In the genomic region with DNA sequence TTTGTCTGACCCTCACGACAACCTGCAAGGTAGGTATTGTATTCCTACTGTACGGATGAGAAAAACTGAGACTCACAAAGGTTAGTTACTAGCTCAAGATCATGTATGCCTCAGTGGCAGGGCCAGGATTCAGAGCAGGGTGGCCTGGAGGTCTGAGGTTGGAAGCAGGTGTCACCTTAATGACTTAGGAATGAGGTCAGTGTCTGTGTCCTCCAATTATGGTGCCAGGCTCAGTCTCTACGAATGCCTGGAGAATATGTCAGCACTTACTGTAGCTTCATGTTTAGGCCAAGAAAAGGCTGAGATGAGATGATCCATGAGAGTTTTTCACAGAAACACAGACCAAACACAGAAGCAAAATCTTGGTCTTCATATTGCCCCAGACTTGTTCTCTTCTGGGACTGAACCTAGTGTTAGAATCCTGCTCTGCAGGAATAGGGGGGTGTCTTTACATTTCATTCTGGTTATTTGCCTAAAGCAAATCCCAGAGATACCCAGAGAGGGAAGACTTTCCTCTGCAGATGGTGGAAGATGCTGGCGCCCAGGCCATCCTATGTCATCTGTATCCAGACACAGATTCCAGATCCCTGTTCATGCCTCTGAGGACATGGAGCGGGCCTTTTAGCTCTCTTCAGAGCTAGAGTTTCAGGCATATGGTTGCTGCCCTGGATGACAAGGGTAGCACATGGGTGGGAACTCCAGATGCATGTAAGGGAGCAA, we compare ENCODE assay signal across 10 cellular contexts. TPM values are rescaled to one million over a fixed set of nuclear protein-coding genes. Genes with fewer than 3 reads are reported as not detected.
A peak's percentile ranks its signal among the peaks of the same experiment; 100 is the strongest.
DNase-seq lines count a peak whose midpoint lies in the region; ATAC-seq and TF ChIP-seq lines count a peak whose summit lies in the region.
"Had no signal": no experiment of that assay in that cellular context is flagged by ENCODE, and none has a peak within 500 bp of the region (broad histone marks: within the 10 kb centered on the region; RNA-seq: fewer than 3 reads in every experiment).

No MANE protein-coding gene starts in this region.

- peak overlapping the region; percentile 82 for H2AK5ac ChIP-seq in mesenchymal stem cell (ENCODE audit: low read length, severe bottlenecking)

- intact Hi-C loops in body of pancreas (cut with DNase I), result no loop called here
- intact Hi-C loops in testis (cut with DNase I; ENCODE audit: low total_unique reads), result no loop called here

- peak overlapping the region; percentile 65 for H4K91ac ChIP-seq in mesenchymal stem cell (ENCODE audit: low read length)

- H3K23ac ChIP-seq in mesenchymal stem cell (ENCODE audit: low read length in 2 of 2), result no peak overlapping the region

- H3K9me3 ChIP-seq in body of pancreas (no peaks in the 10 kb centered on the region), mesenchymal stem cell (ENCODE audit: control insufficient read depth, low read length) (no peaks in the 10 kb centered on the region), testis (no peaks in the 10 kb centered on the region)

- H3K27ac ChIP-seq in body of pancreas (peak overlapping the region; percentile 42 to 82 (median 75)), mesenchymal stem cell (ENCODE audit: low read length, poor library complexity, severe bottlenecking) (peak overlapping the region; percentile 94), testis (peak overlapping the region; percentile 6 to 64)

- TF ChIP-seq CTCF in body of pancreas (IDR thresholded peaks at IDR 0.05) (no peak), testis (IDR thresholded peaks at IDR 0.05) (no peak)

- H3K4me1 ChIP-seq in body of pancreas (peaks cover 36% of the 10 kb centered on the region), mesenchymal stem cell (ENCODE audit: control insufficient read depth, insufficient read depth, low read depth, low read length) (peaks cover 13% of the 10 kb centered on the region), testis (peaks cover 21% of the 10 kb centered on the region)

- no peaks in the 10 kb centered on the region for H3K79me1 ChIP-seq in mesenchymal stem cell (replicated peaks; ENCODE audit: low read length, poor library complexity, severe bottlenecking)

- H3K27me3 ChIP-seq in body of pancreas (no peaks in the 10 kb centered on the region), mesenchymal stem cell (ENCODE audit: control insufficient read depth in 1 of 2, insufficient read depth in 1 of 2, low read length in 2 of 2) (no peaks in the 10 kb centered on the region), testis (no peaks in the 10 kb centered on the region)

- H3K36me3 ChIP-seq in body of pancreas (replicated peaks in 1 of 2; ENCODE audit: insufficient read depth in 1 of 2, low read depth in 2 of 2) (no peaks in the 10 kb centered on the region), mesenchymal stem cell (ENCODE audit: control insufficient read depth in 1 of 2, insufficient read depth in 2 of 2, low read depth in 1 of 2, low read length in 2 of 2) (no peaks in the 10 kb centered on the region), testis (ENCODE audit: low read depth, missing control alignments) (no peaks in the 10 kb centered on the region)

- no peak for TF ChIP-seq POLR2A in body of pancreas (IDR thresholded peaks at IDR 0.05)
- no peak for TF ChIP-seq POLR2A in testis (IDR thresholded peaks at IDR 0.05)

- H2BK5ac ChIP-seq in mesenchymal stem cell (ENCODE audit: low read depth, low read length, poor library complexity, severe bottlenecking), result peak overlapping the region; percentile 36

- peak overlapping the region; percentile 29 to 35 for H3K4ac ChIP-seq in mesenchymal stem cell (ENCODE audit: low read depth in 1 of 2, low read length in 2 of 2)

- H3K18ac ChIP-seq in mesenchymal stem cell (ENCODE audit: low read depth in 1 of 2, low read length in 2 of 2), result peak overlapping the region in 1 of 2 experiments; percentile 29

- H3K14ac ChIP-seq in mesenchymal stem cell (ENCODE audit: low read length in 2 of 2), result peak overlapping the region in 1 of 2 experiments; percentile 36

- H3K4me2 ChIP-seq in mesenchymal stem cell (ENCODE audit: low read length, poor library complexity, severe bottlenecking), result no peak overlapping the region

- peak overlapping the region in 1 of 2 experiments; percentile 14 for H2BK12ac ChIP-seq in mesenchymal stem cell (ENCODE audit: low read length in 2 of 2)

- no peak for ATAC-seq in body of pancreas

- peak overlapping the region; percentile 61 for H4K8ac ChIP-seq in mesenchymal stem cell (ENCODE audit: low read length)

- H3K4me3 ChIP-seq in body of pancreas (no peak overlapping the region), mesenchymal stem cell (ENCODE audit: insufficient read depth in 1 of 2, low read depth in 1 of 2, low read length in 2 of 2) (no peak overlapping the region), testis (no peak overlapping the region)

- 84 to 94% methylated on average over 5 of the region's 5 CpGs for whole genome bisulfite sequencing in body of pancreas, 2 donors
- WGBS in mesenchymal stem cell, result 97% methylated on average over 5 of the region's 5 CpGs
- 94% methylated on average over 5 of the region's 5 CpGs for WGBS in testis, 2 donors

- DNase-seq in LHCN-M2 (ENCODE audit: low read depth) (peak; percentile 23), body of pancreas (no peak), mesenchymal stem cell (peak; percentile 15), testis (no peak), cerebellum (ENCODE audit: low spot score) (no peak), mesenteric fat pad (ENCODE audit: low spot score) (no peak), NCI-H2107 (lab: John Stamatoyannopoulos, UW) (no peak)
- DNase-seq in activated CD4-positive, alpha-beta T cell treated with anti-CD3 and anti-CD28 coated beads for 1 hour, result no peak
- DNase-seq: DND-41, T-helper 17 cell had no signal

- peak overlapping the region; percentile 21 for H2BK120ac ChIP-seq in mesenchymal stem cell (ENCODE audit: low read depth, low read length)

- no peak overlapping the region for H2AFZ ChIP-seq in mesenchymal stem cell (ENCODE audit: low read depth, low read length)

- no peak overlapping the region for H2BK15ac ChIP-seq in mesenchymal stem cell (ENCODE audit: low read depth, poor library complexity, severe bottlenecking)

- peak overlapping the region; percentile 79 for H3K9ac ChIP-seq in mesenchymal stem cell (ENCODE audit: low read length)

RNA-seq across cellular contexts. Expression of a gene that starts 16.3 kb away (rescaled TPM):
- 124 and 143 TPM in 2 replicates for total RNA-seq in LHCN-M2 (2014; rRNA removed)
- 78.1 TPM for polyA plus RNA-seq in LHCN-M2 (2012)
- total RNA-seq in body of pancreas, result 100 to 1,000 TPM in 1 of 2 donors, 10 to 100 TPM in 1; 41.5 to 115 TPM
- polyA plus RNA-seq in mesenchymal stem cell (2013, experiment 1 of 2), result 106 TPM
- 107 TPM for polyA plus RNA-seq in mesenchymal stem cell (2013, experiment 2 of 2)
- 100 to 1,000 TPM in 1 of 2 donors, 10 to 100 TPM in 1; 96.8 to 112 TPM for total RNA-seq in testis
- polyA plus RNA-seq in testis (ENCODE audit: insufficient read depth, low read depth, low replicate concordance), result 74.8 TPM
- total RNA-seq in cerebellum, result 106 TPM
- 118 TPM for total RNA-seq in mesenteric fat pad

RNA-seq across cellular contexts. Expression of a gene that starts 35.3 kb away (rescaled TPM):
- 9.0 and 9.3 TPM in 2 replicates for total RNA-seq in LHCN-M2 (2014; rRNA removed)
- polyA plus RNA-seq in LHCN-M2 (2012), result 17.3 TPM
- 1 to 10 TPM in 1 of 2 donors, under 1 TPM in 1; 0.99 to 3.1 TPM for total RNA-seq in body of pancreas
- polyA plus RNA-seq in mesenchymal stem cell (2013, experiment 1 of 2), result 16.9 TPM
- polyA plus RNA-seq in mesenchymal stem cell (2013, experiment 2 of 2), result 15.9 TPM
- 1 to 10 TPM; 8.7 to 9.8 TPM for total RNA-seq in testis
- 7.1 TPM for polyA plus RNA-seq in testis (ENCODE audit: insufficient read depth, low read depth, low replicate concordance)
- total RNA-seq in cerebellum, result 68.1 TPM
- 7.4 TPM for total RNA-seq in mesenteric fat pad

Comparison
In these comparisons a context has a peak if more than half of its experiments do, and no peak if none do; other contexts are left out.
1. DNase-seq: peak in LHCN-M2 (single experiment) and mesenchymal stem cell (single experiment); none in body of pancreas (0 of 4), testis (single experiment), cerebellum (single experiment), activated CD4-positive, alpha-beta T cell treated with anti-CD3 and anti-CD28 coated beads for 1 hour (single experiment), mesenteric fat pad (single experiment) and NCI-H2107 (single experiment).
2. H3K27ac ChIP-seq: peak in every context shown above with its lines; median percentile 94 in mesenchymal stem cell; 75 in body of pancreas; 35 in testis.